In genomic region chr3:66998899-66999235, GRCh38 we compare ENCODE assay signal across 1 cellular context.
A peak's percentile ranks its signal among the peaks of the same experiment; 100 is the strongest.
TF ChIP-seq lines count a peak whose summit lies in the region.

No MANE protein-coding gene starts in this region.

TF ChIP-seq in HepG2, 621 proteins besides CTCF, POLR2A, EP300 and RAD21 (continued from another document):
- TF ChIP-seq, protein P1, sequence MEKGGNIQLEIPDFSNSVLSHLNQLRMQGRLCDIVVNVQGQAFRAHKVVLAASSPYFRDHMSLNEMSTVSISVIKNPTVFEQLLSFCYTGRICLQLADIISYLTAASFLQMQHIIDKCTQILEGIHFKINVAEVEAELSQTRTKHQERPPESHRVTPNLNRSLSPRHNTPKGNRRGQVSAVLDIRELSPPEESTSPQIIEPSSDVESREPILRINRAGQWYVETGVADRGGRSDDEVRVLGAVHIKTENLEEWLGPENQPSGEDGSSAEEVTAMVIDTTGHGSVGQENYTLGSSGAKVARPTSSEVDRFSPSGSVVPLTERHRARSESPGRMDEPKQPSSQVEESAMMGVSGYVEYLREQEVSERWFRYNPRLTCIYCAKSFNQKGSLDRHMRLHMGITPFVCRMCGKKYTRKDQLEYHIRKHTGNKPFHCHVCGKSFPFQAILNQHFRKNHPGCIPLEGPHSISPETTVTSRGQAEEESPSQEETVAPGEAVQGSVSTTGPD (CRISPR knock-in tag; IDR thresholded peaks at IDR 0.05) = no peak
- TF ChIP-seq ZNF512B (CRISPR knock-in tag; IDR thresholded peaks at IDR 0.05; ENCODE audit: borderline replicate concordance) = peak; percentile 20; the same call in 1 of the 2 replicates
TF ChIP-seq in HepG2: peak in this region for 4.
